Comparison of ENCODE assay signal across 10 cellular contexts in genomic region chr11:35282226-35282882, GRCh38.
A peak's percentile ranks its signal among the peaks of the same experiment; 100 is the strongest.
DNase-seq lines count a peak whose midpoint lies in the region; ATAC-seq and TF ChIP-seq lines count a peak whose summit lies in the region.
"Had no signal": no experiment of that assay in that cellular context is flagged by ENCODE, and none has a peak within 500 bp of the region (broad histone marks: within the 10 kb centered on the region; RNA-seq: fewer than 3 reads in every experiment).

No MANE protein-coding gene starts in this region.

- TF ChIP-seq CTCF in heart left ventricle (IDR thresholded peaks at IDR 0.05): no peak
- no peak for TF ChIP-seq CTCF in brain microvascular endothelial cell (IDR thresholded peaks at IDR 0.05; ENCODE audit: low read depth, low read length, missing control alignments)
- TF ChIP-seq CTCF in mucosa of descending colon (IDR thresholded peaks at IDR 0.05): no peak
- no peak for TF ChIP-seq CTCF in vagina (IDR thresholded peaks at IDR 0.05)

- TF ChIP-seq POLR2A in heart left ventricle (IDR thresholded peaks at IDR 0.05) (no peak), vagina (IDR thresholded peaks at IDR 0.05) (no peak)

- 60 to 77% (median 73%) methylated on average over 2 of the region's 2 CpGs for WGBS in heart left ventricle, 4 donors

- H3K36me3 ChIP-seq in heart left ventricle: peaks cover 0 to 8% (median 0%) of the 10 kb centered on the region in 9 donors
- no peaks in the 10 kb centered on the region for H3K36me3 ChIP-seq in brain microvascular endothelial cell (replicated peaks)
- no peaks in the 10 kb centered on the region for H3K36me3 ChIP-seq in mucosa of descending colon (ENCODE audit: low read depth)
- H3K36me3 ChIP-seq in vagina: no peaks in the 10 kb centered on the region

- ATAC-seq in heart left ventricle (peak in 1 of 4 donors; percentile 41), Right ventricle myocardium superior (ENCODE audit: poor library complexity) (no peak), mucosa of descending colon (peak; percentile 72), GM21515 (IDR thresholded peaks at IDR 0.05; ENCODE audit: unreplicated experiment) (no peak)

- no peaks in the 10 kb centered on the region for H3K27me3 ChIP-seq in heart left ventricle
- no peaks in the 10 kb centered on the region for H3K27me3 ChIP-seq in brain microvascular endothelial cell (replicated peaks)
- H3K27me3 ChIP-seq in vagina: no peaks in the 10 kb centered on the region

- intact Hi-C loops in heart left ventricle (cut with DNase I) (no loop called here), Right ventricle myocardium superior (cut with DNase I) (no loop called here), mucosa of descending colon (cut with DNase I, micrococcal nuclease) (no loop called here), vagina (cut with DNase I) (no loop called here)

- H3K27ac ChIP-seq in heart left ventricle (peak overlapping the region in 8 of 12 donors; percentile 12 to 80 (median 50)), brain microvascular endothelial cell (no peak overlapping the region), vagina (peak overlapping the region; percentile 72)

- in situ Hi-C loops in brain microvascular endothelial cell (cut with HindIII; ENCODE audit: low pct_ligation_motif_present, low sequenced_read_pairs): no loop called here

- H3K4me1 ChIP-seq in heart left ventricle: peaks cover 0 to 25% (median 8%) of the 10 kb centered on the region in 12 donors
- H3K4me1 ChIP-seq in mucosa of descending colon (ENCODE audit: low read depth): no peaks in the 10 kb centered on the region
- H3K4me1 ChIP-seq in vagina: peaks cover 19% of the 10 kb centered on the region

- H3K4me3 ChIP-seq in heart left ventricle (no peak overlapping the region), brain microvascular endothelial cell (ENCODE audit: low read depth, low read length) (no peak overlapping the region), mucosa of descending colon (no peak overlapping the region), vagina (no peak overlapping the region)

- DNase-seq in heart left ventricle (no peak), Right ventricle myocardium superior (no peak), brain microvascular endothelial cell (peak; percentile 57), mucosa of descending colon (no peak), vagina (ENCODE audit: extremely low spot score in 2 of 2) (no peak), NCI-H2196 treated with DMSO at 0.1 percent for 48 hours (lab: John Stamatoyannopoulos, UW; ENCODE audit: unreplicated experiment) (no peak), middle frontal gyrus (ENCODE audit: extremely low spot score, low spot score) (no peak)
- DNase-seq: activated B cell treated with CpG ODN at 0.5 μM for 24 hours; activated naive CD4-positive, alpha-beta T cell treated with anti-CD3 and anti-CD28 coated beads, Interleukin-2, amount 50 U/mL, for 16 hours had no signal

- no peaks in the 10 kb centered on the region for H3K9me3 ChIP-seq in heart left ventricle
- H3K9me3 ChIP-seq in mucosa of descending colon: no peaks in the 10 kb centered on the region
- no peaks in the 10 kb centered on the region for H3K9me3 ChIP-seq in vagina
